Comparison of ENCODE assay signal across 1 cellular context in the genomic region with DNA sequence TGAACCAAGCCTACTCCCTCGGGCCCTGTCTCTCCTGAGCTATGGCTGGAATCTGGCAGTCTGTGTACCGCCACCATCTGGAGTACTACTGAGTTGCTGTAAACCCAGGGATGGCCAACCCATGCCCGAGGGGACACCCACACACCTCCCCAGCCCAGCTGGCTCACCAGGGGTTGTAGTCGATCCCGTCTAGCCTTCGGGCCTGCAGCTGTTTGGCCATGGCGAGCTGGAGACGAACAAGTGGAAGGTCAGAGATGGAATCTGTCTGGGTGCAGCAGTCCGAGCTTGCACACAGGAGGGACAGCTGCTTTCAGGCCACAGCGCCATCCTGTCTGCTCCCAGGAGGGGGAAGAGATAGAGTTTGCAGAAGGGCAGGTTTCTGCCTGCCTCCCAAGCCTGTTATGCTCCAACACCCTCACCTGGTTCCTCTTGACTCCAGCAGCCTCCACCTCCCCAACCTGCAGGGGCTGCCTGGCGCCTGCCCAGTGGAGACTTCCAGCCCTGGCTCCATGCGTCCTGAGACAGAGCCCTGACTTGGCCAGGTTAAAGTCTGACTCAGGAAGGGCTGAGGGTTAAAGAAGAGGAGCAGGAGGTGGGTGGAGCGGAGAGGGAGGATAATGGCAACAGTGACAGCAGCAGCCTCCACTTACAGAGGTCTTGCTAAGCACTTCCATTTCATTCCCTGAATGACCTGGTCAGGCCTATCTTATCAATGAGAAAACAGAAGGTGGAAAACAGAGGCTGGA.
A peak's percentile ranks its signal among the peaks of the same experiment; 100 is the strongest.
TF ChIP-seq lines count a peak whose summit lies in the region.

No MANE protein-coding gene starts in this region.

TF ChIP-seq in K562, 482 proteins besides CTCF, POLR2A, EP300 and RAD21 (continued from another document and continues in another):
- TF ChIP-seq, protein P1, sequence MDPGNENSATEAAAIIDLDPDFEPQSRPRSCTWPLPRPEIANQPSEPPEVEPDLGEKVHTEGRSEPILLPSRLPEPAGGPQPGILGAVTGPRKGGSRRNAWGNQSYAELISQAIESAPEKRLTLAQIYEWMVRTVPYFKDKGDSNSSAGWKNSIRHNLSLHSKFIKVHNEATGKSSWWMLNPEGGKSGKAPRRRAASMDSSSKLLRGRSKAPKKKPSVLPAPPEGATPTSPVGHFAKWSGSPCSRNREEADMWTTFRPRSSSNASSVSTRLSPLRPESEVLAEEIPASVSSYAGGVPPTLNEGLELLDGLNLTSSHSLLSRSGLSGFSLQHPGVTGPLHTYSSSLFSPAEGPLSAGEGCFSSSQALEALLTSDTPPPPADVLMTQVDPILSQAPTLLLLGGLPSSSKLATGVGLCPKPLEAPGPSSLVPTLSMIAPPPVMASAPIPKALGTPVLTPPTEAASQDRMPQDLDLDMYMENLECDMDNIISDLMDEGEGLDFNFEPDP (CRISPR knock-in tag; IDR thresholded peaks at IDR 0.05): no peak
- TF ChIP-seq, protein P2, sequence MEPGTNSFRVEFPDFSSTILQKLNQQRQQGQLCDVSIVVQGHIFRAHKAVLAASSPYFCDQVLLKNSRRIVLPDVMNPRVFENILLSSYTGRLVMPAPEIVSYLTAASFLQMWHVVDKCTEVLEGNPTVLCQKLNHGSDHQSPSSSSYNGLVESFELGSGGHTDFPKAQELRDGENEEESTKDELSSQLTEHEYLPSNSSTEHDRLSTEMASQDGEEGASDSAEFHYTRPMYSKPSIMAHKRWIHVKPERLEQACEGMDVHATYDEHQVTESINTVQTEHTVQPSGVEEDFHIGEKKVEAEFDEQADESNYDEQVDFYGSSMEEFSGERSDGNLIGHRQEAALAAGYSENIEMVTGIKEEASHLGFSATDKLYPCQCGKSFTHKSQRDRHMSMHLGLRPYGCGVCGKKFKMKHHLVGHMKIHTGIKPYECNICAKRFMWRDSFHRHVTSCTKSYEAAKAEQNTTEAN (CRISPR knock-in tag; IDR thresholded peaks at IDR 0.05): peak; percentile 61; the same call in 1 of the 2 replicates
- TF ChIP-seq ELF1 (tag; IDR thresholded peaks at IDR 0.05): no peak
- TF ChIP-seq, protein P3, sequence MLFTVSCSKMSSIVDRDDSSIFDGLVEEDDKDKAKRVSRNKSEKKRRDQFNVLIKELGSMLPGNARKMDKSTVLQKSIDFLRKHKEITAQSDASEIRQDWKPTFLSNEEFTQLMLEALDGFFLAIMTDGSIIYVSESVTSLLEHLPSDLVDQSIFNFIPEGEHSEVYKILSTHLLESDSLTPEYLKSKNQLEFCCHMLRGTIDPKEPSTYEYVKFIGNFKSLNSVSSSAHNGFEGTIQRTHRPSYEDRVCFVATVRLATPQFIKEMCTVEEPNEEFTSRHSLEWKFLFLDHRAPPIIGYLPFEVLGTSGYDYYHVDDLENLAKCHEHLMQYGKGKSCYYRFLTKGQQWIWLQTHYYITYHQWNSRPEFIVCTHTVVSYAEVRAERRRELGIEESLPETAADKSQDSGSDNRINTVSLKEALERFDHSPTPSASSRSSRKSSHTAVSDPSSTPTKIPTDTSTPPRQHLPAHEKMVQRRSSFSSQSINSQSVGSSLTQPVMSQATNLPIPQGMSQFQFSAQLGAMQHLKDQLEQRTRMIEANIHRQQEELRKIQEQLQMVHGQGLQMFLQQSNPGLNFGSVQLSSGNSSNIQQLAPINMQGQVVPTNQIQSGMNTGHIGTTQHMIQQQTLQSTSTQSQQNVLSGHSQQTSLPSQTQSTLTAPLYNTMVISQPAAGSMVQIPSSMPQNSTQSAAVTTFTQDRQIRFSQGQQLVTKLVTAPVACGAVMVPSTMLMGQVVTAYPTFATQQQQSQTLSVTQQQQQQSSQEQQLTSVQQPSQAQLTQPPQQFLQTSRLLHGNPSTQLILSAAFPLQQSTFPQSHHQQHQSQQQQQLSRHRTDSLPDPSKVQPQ (CRISPR knock-in tag; IDR thresholded peaks at IDR 0.05; ENCODE audit: borderline replicate concordance): no peak
- TF ChIP-seq, protein P4, sequence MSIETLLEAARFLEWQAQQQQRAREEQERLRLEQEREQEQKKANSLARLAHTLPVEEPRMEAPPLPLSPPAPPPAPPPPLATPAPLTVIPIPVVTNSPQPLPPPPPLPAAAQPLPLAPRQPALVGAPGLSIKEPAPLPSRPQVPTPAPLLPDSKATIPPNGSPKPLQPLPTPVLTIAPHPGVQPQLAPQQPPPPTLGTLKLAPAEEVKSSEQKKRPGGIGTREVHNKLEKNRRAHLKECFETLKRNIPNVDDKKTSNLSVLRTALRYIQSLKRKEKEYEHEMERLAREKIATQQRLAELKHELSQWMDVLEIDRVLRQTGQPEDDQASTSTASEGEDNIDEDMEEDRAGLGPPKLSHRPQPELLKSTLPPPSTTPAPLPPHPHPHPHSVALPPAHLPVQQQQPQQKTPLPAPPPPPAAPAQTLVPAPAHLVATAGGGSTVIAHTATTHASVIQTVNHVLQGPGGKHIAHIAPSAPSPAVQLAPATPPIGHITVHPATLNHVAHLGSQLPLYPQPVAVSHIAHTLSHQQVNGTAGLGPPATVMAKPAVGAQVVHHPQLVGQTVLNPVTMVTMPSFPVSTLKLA (conservative IDR thresholded peaks at IDR 0.05): peak in 1 of 2 experiments; percentile 60; a peak in 2 of 4 replicates
- TF ChIP-seq ZNF77 (CRISPR knock-in tag; IDR thresholded peaks at IDR 0.05): no peak
- TF ChIP-seq TRIM28 (IDR thresholded peaks at IDR 0.05): peak; percentile 66
- peak; percentile 60 to 73; a peak in 3 of 4 replicates for TF ChIP-seq FOXK2 (conservative IDR thresholded peaks at IDR 0.05 in 1 of 2, IDR thresholded peaks at IDR 0.05 in 1 of 2; ENCODE audit: low read depth in 2 of 2)
- no peak for TF ChIP-seq GTF2F1 (IDR thresholded peaks at IDR 0.05; ENCODE audit: low read depth, low read length)
- no peak for TF ChIP-seq TSC22D4 (tag; IDR thresholded peaks at IDR 0.05)
- TF ChIP-seq, protein P5, sequence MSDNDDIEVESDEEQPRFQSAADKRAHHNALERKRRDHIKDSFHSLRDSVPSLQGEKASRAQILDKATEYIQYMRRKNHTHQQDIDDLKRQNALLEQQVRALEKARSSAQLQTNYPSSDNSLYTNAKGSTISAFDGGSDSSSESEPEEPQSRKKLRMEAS (CRISPR knock-in tag; IDR thresholded peaks at IDR 0.05): peak; percentile 63; the same call in 1 of the 2 replicates
- no peak for TF ChIP-seq ETV6 (IDR thresholded peaks at IDR 0.05; ENCODE audit: borderline replicate concordance in 1 of 2, low read depth in 2 of 2, low read length in 1 of 2)
- TF ChIP-seq ETV6 (CRISPR knock-in tag; IDR thresholded peaks at IDR 0.05; ENCODE audit: borderline replicate concordance): no peak
- 0 out of 2 replicates have a peak, but pooled peaks have one; percentile 1 for TF ChIP-seq NFE2 (IDR thresholded peaks at IDR 0.05; ENCODE audit: low read depth)
- peak; percentile 87 for TF ChIP-seq NCOR1 (IDR thresholded peaks at IDR 0.05)
- TF ChIP-seq, protein P6, sequence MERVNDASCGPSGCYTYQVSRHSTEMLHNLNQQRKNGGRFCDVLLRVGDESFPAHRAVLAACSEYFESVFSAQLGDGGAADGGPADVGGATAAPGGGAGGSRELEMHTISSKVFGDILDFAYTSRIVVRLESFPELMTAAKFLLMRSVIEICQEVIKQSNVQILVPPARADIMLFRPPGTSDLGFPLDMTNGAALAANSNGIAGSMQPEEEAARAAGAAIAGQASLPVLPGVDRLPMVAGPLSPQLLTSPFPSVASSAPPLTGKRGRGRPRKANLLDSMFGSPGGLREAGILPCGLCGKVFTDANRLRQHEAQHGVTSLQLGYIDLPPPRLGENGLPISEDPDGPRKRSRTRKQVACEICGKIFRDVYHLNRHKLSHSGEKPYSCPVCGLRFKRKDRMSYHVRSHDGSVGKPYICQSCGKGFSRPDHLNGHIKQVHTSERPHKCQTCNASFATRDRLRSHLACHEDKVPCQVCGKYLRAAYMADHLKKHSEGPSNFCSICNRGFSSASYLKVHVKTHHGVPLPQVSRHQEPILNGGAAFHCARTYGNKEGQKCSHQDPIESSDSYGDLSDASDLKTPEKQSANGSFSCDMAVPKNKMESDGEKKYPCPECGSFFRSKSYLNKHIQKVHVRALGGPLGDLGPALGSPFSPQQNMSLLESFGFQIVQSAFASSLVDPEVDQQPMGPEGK (CRISPR knock-in tag; IDR thresholded peaks at IDR 0.05; ENCODE audit: borderline replicate concordance): no peak
- peak; percentile 90 for TF ChIP-seq TAL1 (IDR thresholded peaks at IDR 0.05)
- TF ChIP-seq PCBP2 (IDR thresholded peaks at IDR 0.05; ENCODE audit: low read depth, low read length, poor library complexity, severe bottlenecking): no peak
- TF ChIP-seq IFI16 (CRISPR knock-in tag; IDR thresholded peaks at IDR 0.05): no peak
- TF ChIP-seq NCOA1 (IDR thresholded peaks at IDR 0.05; ENCODE audit: low read depth): peak; percentile 84; the same call in 1 of the 2 replicates
- TF ChIP-seq ARID1B (IDR thresholded peaks at IDR 0.05): peak; percentile 96
- peak; percentile 94 for TF ChIP-seq TCF3 (CRISPR knock-in tag; IDR thresholded peaks at IDR 0.05)
- TF ChIP-seq, protein P7, sequence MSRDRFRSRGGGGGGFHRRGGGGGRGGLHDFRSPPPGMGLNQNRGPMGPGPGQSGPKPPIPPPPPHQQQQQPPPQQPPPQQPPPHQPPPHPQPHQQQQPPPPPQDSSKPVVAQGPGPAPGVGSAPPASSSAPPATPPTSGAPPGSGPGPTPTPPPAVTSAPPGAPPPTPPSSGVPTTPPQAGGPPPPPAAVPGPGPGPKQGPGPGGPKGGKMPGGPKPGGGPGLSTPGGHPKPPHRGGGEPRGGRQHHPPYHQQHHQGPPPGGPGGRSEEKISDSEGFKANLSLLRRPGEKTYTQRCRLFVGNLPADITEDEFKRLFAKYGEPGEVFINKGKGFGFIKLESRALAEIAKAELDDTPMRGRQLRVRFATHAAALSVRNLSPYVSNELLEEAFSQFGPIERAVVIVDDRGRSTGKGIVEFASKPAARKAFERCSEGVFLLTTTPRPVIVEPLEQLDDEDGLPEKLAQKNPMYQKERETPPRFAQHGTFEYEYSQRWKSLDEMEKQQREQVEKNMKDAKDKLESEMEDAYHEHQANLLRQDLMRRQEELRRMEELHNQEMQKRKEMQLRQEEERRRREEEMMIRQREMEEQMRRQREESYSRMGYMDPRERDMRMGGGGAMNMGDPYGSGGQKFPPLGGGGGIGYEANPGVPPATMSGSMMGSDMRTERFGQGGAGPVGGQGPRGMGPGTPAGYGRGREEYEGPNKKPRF (IDR thresholded peaks at IDR 0.05; ENCODE audit: low read depth, low read length): no peak
- TF ChIP-seq POLR2AphosphoS5 (IDR thresholded peaks at IDR 0.05; ENCODE audit: control insufficient read depth, insufficient read depth, low read depth, low read length): peak; percentile 86
- TF ChIP-seq, protein P8, sequence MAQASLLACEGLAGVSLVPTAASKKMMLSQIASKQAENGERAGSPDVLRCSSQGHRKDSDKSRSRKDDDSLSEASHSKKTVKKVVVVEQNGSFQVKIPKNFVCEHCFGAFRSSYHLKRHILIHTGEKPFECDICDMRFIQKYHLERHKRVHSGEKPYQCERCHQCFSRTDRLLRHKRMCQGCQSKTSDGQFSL (CRISPR knock-in tag; IDR thresholded peaks at IDR 0.05): no peak
- TF ChIP-seq, protein P8 (tag; IDR thresholded peaks at IDR 0.05): no peak
- TF ChIP-seq EGR1 (conservative IDR thresholded peaks at IDR 0.05): peak; percentile 72
- TF ChIP-seq, protein P9, sequence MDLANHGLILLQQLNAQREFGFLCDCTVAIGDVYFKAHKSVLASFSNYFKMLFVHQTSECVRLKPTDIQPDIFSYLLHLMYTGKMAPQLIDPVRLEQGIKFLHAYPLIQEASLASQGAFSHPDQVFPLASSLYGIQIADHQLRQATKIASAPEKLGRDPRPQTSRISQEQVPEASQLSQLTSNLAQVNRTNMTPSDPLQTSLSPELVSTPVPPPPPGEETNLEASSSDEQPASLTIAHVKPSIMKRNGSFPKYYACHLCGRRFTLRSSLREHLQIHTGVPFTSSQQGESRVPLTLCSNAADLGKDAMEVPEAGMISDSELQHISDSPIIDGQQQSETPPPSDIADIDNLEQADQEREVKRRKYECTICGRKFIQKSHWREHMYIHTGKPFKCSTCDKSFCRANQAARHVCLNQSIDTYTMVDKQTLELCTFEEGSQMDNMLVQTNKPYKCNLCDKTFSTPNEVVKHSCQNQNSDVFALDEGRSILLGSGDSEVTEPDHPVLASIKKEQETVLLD (IDR thresholded peaks at IDR 0.05): peak; percentile 31; the same call in 1 of the 2 replicates
- peak; percentile 66 for TF ChIP-seq ETV5 (CRISPR knock-in tag; IDR thresholded peaks at IDR 0.05; ENCODE audit: low read depth)
- TF ChIP-seq ELF2 (CRISPR knock-in tag; IDR thresholded peaks at IDR 0.05): no peak
- TF ChIP-seq ZNF79 (CRISPR knock-in tag; IDR thresholded peaks at IDR 0.05; ENCODE audit: low read depth): no peak
- no peak for TF ChIP-seq MYBL2 (IDR thresholded peaks at IDR 0.05; ENCODE audit: low read depth)
- no peak for TF ChIP-seq MYBL2 (CRISPR knock-in tag; IDR thresholded peaks at IDR 0.05; ENCODE audit: borderline replicate concordance)
- 0 out of 4 replicates have a peak, but pooled peaks of 1 of the 2 experiments have one; percentile 31 for TF ChIP-seq MAZ (CRISPR knock-in tag; conservative IDR thresholded peaks at IDR 0.05 in 1 of 2, IDR thresholded peaks at IDR 0.05 in 1 of 2)
- TF ChIP-seq, protein P10, sequence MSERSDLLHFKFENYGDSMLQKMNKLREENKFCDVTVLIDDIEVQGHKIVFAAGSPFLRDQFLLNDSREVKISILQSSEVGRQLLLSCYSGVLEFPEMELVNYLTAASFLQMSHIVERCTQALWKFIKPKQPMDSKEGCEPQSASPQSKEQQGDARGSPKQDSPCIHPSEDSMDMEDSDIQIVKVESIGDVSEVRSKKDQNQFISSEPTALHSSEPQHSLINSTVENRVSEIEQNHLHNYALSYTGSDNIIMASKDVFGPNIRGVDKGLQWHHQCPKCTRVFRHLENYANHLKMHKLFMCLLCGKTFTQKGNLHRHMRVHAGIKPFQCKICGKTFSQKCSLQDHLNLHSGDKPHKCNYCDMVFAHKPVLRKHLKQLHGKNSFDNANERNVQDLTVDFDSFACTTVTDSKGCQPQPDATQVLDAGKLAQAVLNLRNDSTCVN (CRISPR knock-in tag; IDR thresholded peaks at IDR 0.05): no peak
- TF ChIP-seq PRMT5 (CRISPR knock-in tag; IDR thresholded peaks at IDR 0.05): no peak
- TF ChIP-seq, protein P11, sequence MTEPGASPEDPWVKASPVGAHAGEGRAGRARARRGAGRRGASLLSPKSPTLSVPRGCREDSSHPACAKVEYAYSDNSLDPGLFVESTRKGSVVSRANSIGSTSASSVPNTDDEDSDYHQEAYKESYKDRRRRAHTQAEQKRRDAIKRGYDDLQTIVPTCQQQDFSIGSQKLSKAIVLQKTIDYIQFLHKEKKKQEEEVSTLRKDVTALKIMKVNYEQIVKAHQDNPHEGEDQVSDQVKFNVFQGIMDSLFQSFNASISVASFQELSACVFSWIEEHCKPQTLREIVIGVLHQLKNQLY (CRISPR knock-in tag; conservative IDR thresholded peaks at IDR 0.05): no peak
- peak; percentile 34; the same call in 1 of the 2 replicates for TF ChIP-seq FOSL1 (tag; conservative IDR thresholded peaks at IDR 0.05)
- peak; percentile 28 for TF ChIP-seq CCNT2 (IDR thresholded peaks at IDR 0.05; ENCODE audit: borderline replicate concordance, extremely low read depth, insufficient read length, low read depth, low read length)
- no peak for TF ChIP-seq CCAR2 (IDR thresholded peaks at IDR 0.05; ENCODE audit: low read depth, low read length)
- no peak for TF ChIP-seq ZFP36 (IDR thresholded peaks at IDR 0.05; ENCODE audit: low read depth, low read length, partially characterized antibody)
- TF ChIP-seq ZBTB7A (IDR thresholded peaks at IDR 0.05; ENCODE audit: borderline replicate concordance, control insufficient read depth, low read depth, low read length): no peak
- TF ChIP-seq XRCC5 (IDR thresholded peaks at IDR 0.05; ENCODE audit: low read depth, low read length): peak; percentile 22; the same call in 1 of the 2 replicates
